Comparison of ENCODE assay signal across 1 cellular context in the genomic region with DNA sequence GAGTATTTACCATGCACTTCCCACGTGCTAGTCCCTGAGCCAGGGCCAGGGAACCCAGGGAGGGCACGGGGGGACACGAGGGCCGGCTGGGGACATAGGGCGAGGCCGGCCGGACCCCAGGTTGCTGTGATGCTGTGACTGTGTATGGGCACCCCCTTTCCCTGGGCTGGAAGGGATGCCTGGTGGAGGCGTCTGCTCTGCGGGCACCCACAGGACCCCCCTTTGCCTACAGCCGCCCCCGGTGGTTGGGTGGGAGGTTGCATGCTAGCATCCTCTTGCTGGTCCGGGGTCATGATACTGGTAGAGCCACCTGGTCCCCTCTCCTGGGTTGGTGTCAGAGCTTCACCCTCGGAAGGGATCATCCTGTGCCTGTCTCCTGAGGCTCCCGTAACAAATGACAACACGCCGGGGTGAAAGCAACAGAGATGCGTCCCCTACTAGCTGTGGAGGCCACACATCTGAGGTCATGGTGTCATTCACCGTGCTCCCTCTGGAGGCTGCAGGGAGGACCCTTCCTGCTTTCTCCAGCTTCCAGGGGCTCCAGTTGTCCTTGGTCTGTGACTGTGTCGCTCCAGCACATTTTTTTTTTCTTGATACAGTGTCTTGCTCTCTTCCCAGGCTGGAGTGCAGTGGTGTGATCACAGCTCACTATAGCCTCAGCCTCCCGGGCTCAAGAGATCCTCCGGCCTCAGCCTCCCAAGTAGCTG.
TF ChIP-seq lines count a peak whose summit lies in the region.

No MANE protein-coding gene starts in this region.

TF ChIP-seq in HCT116, 20 proteins besides CTCF, POLR2A, EP300 and RAD21 (continued from another document):
- TF ChIP-seq REST (IDR thresholded peaks at IDR 0.05; ENCODE audit: low read depth) (no peak), CBX3 (IDR thresholded peaks at IDR 0.05; ENCODE audit: low read depth) (no peak), ZBTB33 (IDR thresholded peaks at IDR 0.05; ENCODE audit: extremely low read depth, insufficient replicate concordance, low read length) (no peak), SP1 (IDR thresholded peaks at IDR 0.05; ENCODE audit: low read depth) (no peak), CEBPB (IDR thresholded peaks at IDR 0.05; ENCODE audit: low read depth) (no peak), POLR2AphosphoS5 (IDR thresholded peaks at IDR 0.05; ENCODE audit: low read depth, low read length) (no peak), ZFX (IDR thresholded peaks at IDR 0.05) (no peak), SRF (IDR thresholded peaks at IDR 0.05; ENCODE audit: low read depth) (no peak)
TF ChIP-seq in HCT116: peak in this region for 0.
